3 cellular contexts compared by ENCODE assay signal in the genomic region with DNA sequence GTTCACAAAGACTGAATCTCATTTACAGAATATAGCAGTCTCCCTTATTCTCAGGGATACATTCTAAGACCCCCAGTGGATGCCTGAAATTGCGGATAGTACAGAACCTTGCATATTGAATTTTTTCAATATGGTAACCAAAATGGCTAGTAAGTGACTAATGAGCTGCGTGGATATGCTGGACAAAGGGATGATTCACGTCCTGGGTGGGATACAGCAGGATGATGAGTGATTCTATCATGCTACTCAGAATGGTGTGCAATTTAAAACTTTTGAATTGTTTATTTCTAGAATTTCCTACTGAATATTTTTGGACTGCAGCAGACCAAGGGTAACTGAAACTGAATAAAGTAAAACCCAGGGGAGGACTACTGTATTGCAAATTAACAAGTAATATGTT.
A peak's percentile ranks its signal among the peaks of the same experiment; 100 is the strongest.
TF ChIP-seq lines count a peak whose summit lies in the region.

No MANE protein-coding gene starts in this region.

TF ChIP-seq in SK-N-SH, 30 proteins besides CTCF, POLR2A, EP300 and RAD21 (continued from another document):
- TF ChIP-seq, protein P1, sequence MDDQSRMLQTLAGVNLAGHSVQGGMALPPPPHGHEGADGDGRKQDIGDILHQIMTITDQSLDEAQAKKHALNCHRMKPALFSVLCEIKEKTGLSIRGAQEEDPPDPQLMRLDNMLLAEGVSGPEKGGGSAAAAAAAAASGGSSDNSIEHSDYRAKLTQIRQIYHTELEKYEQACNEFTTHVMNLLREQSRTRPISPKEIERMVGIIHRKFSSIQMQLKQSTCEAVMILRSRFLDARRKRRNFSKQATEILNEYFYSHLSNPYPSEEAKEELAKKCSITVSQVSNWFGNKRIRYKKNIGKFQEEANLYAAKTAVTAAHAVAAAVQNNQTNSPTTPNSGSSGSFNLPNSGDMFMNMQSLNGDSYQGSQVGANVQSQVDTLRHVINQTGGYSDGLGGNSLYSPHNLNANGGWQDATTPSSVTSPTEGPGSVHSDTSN (IDR thresholded peaks at IDR 0.05) = peak; percentile 24; the same call in 1 of the 2 replicates
- peak; percentile 60; the same call in 1 of the 2 replicates for TF ChIP-seq FOSL2 (IDR thresholded peaks at IDR 0.05; ENCODE audit: borderline replicate concordance, low read depth)
TF ChIP-seq in SK-N-SH: peak in this region for 2.

TF ChIP-seq in SK-N-SH treated with all-trans-retinoic acid at 6 μM for 48 hours, 23 proteins besides CTCF, POLR2A, EP300 and RAD21 (continues in another document):
- TF ChIP-seq, protein P2, sequence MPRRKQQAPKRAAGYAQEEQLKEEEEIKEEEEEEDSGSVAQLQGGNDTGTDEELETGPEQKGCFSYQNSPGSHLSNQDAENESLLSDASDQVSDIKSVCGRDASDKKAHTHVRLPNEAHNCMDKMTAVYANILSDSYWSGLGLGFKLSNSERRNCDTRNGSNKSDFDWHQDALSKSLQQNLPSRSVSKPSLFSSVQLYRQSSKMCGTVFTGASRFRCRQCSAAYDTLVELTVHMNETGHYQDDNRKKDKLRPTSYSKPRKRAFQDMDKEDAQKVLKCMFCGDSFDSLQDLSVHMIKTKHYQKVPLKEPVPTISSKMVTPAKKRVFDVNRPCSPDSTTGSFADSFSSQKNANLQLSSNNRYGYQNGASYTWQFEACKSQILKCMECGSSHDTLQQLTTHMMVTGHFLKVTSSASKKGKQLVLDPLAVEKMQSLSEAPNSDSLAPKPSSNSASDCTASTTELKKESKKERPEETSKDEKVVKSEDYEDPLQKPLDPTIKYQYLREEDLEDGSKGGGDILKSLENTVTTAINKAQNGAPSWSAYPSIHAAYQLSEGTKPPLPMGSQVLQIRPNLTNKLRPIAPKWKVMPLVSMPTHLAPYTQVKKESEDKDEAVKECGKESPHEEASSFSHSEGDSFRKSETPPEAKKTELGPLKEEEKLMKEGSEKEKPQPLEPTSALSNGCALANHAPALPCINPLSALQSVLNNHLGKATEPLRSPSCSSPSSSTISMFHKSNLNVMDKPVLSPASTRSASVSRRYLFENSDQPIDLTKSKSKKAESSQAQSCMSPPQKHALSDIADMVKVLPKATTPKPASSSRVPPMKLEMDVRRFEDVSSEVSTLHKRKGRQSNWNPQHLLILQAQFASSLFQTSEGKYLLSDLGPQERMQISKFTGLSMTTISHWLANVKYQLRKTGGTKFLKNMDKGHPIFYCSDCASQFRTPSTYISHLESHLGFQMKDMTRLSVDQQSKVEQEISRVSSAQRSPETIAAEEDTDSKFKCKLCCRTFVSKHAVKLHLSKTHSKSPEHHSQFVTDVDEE (CRISPR knock-in tag; IDR thresholded peaks at IDR 0.05) = no peak
- no peak for TF ChIP-seq ESRRG (CRISPR knock-in tag; IDR thresholded peaks at IDR 0.05)
- TF ChIP-seq PPARA (CRISPR knock-in tag; IDR thresholded peaks at IDR 0.05; ENCODE audit: borderline replicate concordance) = no peak
- no peak for TF ChIP-seq ZC3H10 (CRISPR knock-in tag; IDR thresholded peaks at IDR 0.05)
- TF ChIP-seq RARB (CRISPR knock-in tag; IDR thresholded peaks at IDR 0.05) = no peak
- TF ChIP-seq ISL1 (CRISPR knock-in tag; IDR thresholded peaks at IDR 0.05) = no peak
- TF ChIP-seq, protein P3, sequence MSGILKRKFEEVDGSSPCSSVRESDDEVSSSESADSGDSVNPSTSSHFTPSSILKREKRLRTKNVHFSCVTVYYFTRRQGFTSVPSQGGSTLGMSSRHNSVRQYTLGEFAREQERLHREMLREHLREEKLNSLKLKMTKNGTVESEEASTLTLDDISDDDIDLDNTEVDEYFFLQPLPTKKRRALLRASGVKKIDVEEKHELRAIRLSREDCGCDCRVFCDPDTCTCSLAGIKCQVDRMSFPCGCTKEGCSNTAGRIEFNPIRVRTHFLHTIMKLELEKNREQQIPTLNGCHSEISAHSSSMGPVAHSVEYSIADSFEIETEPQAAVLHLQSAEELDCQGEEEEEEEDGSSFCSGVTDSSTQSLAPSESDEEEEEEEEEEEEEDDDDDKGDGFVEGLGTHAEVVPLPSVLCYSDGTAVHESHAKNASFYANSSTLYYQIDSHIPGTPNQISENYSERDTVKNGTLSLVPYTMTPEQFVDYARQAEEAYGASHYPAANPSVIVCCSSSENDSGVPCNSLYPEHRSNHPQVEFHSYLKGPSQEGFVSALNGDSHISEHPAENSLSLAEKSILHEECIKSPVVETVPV (CRISPR knock-in tag; IDR thresholded peaks at IDR 0.05) = no peak
- TF ChIP-seq GLIS3 (CRISPR knock-in tag; IDR thresholded peaks at IDR 0.05) = no peak
- no peak for TF ChIP-seq ZNF8 (CRISPR knock-in tag; IDR thresholded peaks at IDR 0.05)
- no peak for TF ChIP-seq BACH2 (CRISPR knock-in tag; IDR thresholded peaks at IDR 0.05; ENCODE audit: borderline replicate concordance)
- no peak for TF ChIP-seq ZFP3 (CRISPR knock-in tag; IDR thresholded peaks at IDR 0.05)
- no peak for TF ChIP-seq CSDC2 (CRISPR knock-in tag; IDR thresholded peaks at IDR 0.05)
- TF ChIP-seq, protein P4, sequence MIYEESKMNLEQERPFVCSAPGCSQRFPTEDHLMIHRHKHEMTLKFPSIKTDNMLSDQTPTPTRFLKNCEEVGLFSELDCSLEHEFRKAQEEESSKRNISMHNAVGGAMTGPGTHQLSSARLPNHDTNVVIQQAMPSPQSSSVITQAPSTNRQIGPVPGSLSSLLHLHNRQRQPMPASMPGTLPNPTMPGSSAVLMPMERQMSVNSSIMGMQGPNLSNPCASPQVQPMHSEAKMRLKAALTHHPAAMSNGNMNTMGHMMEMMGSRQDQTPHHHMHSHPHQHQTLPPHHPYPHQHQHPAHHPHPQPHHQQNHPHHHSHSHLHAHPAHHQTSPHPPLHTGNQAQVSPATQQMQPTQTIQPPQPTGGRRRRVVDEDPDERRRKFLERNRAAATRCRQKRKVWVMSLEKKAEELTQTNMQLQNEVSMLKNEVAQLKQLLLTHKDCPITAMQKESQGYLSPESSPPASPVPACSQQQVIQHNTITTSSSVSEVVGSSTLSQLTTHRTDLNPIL (CRISPR knock-in tag; IDR thresholded peaks at IDR 0.05; ENCODE audit: low read depth) = no peak
- no peak for TF ChIP-seq ZFP30 (CRISPR knock-in tag; IDR thresholded peaks at IDR 0.05)
- TF ChIP-seq ZNF70 (CRISPR knock-in tag; IDR thresholded peaks at IDR 0.05) = no peak
- TF ChIP-seq, protein P5, sequence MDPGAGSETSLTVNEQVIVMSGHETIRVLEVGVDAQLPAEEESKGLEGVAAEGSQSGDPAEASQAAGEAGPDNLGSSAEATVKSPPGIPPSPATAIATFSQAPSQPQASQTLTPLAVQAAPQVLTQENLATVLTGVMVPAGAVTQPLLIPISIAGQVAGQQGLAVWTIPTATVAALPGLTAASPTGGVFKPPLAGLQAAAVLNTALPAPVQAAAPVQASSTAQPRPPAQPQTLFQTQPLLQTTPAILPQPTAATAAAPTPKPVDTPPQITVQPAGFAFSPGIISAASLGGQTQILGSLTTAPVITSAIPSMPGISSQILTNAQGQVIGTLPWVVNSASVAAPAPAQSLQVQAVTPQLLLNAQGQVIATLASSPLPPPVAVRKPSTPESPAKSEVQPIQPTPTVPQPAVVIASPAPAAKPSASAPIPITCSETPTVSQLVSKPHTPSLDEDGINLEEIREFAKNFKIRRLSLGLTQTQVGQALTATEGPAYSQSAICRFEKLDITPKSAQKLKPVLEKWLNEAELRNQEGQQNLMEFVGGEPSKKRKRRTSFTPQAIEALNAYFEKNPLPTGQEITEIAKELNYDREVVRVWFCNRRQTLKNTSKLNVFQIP (CRISPR knock-in tag; IDR thresholded peaks at IDR 0.05; ENCODE audit: borderline replicate concordance, low read depth) = no peak
- no peak for TF ChIP-seq ARNTL (CRISPR knock-in tag; IDR thresholded peaks at IDR 0.05; ENCODE audit: borderline replicate concordance, low read depth)
- TF ChIP-seq TOX (CRISPR knock-in tag; IDR thresholded peaks at IDR 0.05; ENCODE audit: borderline replicate concordance) = no peak
- no peak for TF ChIP-seq ZNF565 (CRISPR knock-in tag; conservative IDR thresholded peaks at IDR 0.05; ENCODE audit: low read depth)

TF ChIP-seq in endothelial cell of umbilical vein, 7 proteins besides CTCF, POLR2A, EP300 and RAD21 (continued from another document):
- TF ChIP-seq FOS (IDR thresholded peaks at IDR 0.05; ENCODE audit: borderline replicate concordance, insufficient read depth, low read length) = peak; percentile 29
